17 cellular contexts compared by ENCODE assay signal in genomic region chr6:24052632-24053031, GRCh38.
A peak's percentile ranks its signal among the peaks of the same experiment; 100 is the strongest.
DNase-seq lines count a peak whose midpoint lies in the region; TF ChIP-seq lines count a peak whose summit lies in the region.
"Had no signal": no experiment of that assay in that cellular context is flagged by ENCODE, and none has a peak within 500 bp of the region (broad histone marks: within the 10 kb centered on the region; RNA-seq: fewer than 3 reads in every experiment).

No MANE protein-coding gene starts in this region.

- DNase-seq in Calu3: peak; percentile 15
- DNase-seq in NCI-H69 (lab: John Stamatoyannopoulos, UW): peak; percentile 41
- DNase-seq in globus pallidus (ENCODE audit: low spot score): peak; percentile 11
- DNase-seq in retina: peak; percentile 21
- no peak for DNase-seq in stimulated activated CD8-positive, alpha-beta memory T cell treated with anti-CD3 and anti-CD28 coated beads, Interleukin-4, amount 100 ng/mL, for 48 hours
- DNase-seq in iPS-NIHi7 (ENCODE audit: extremely low spot score): no peak
- DNase-seq in stimulated activated naive CD4-positive, alpha-beta T cell treated with Interleukin-2 at 50 U/mL for 16 hours (lab: John Stamatoyannopoulos, UW): no peak
- DNase-seq: CD4-positive, CD25-positive, alpha-beta regulatory T cell; DMS53; H7; NCI-H1048; NCI-H146; NCI-H2081 treated with DMSO at 0.1 percent for 48 hours; NCI-H226; NCI-H524 treated with DMSO at 0.1 percent for 48 hours; SHP77 had no signal

- no peaks in the 10 kb centered on the region for H3K27me3 Mint-ChIP-seq in Calu3 (ENCODE audit: unreplicated experiment)
- H3K27me3 Mint-ChIP-seq: B cell; CD4-positive, CD25-positive, alpha-beta regulatory T cell had no signal

- H3K4me1 Mint-ChIP-seq in Calu3 (ENCODE audit: low read depth, unreplicated experiment): no peaks in the 10 kb centered on the region
- H3K4me1 Mint-ChIP-seq: B cell; CD4-positive, CD25-positive, alpha-beta regulatory T cell had no signal

- H3K36me3 Mint-ChIP-seq in Calu3 (ENCODE audit: insufficient read depth, unreplicated experiment): no peaks in the 10 kb centered on the region
- H3K36me3 Mint-ChIP-seq: CD4-positive, CD25-positive, alpha-beta regulatory T cell had no signal

- no peak overlapping the region for H3K4me3 Mint-ChIP-seq in Calu3 (ENCODE audit: low read depth, unreplicated experiment)
- H3K4me3 Mint-ChIP-seq: B cell; CD4-positive, CD25-positive, alpha-beta regulatory T cell had no signal

- H3K27ac Mint-ChIP-seq in Calu3 (ENCODE audit: unreplicated experiment): no peak overlapping the region
- H3K27ac Mint-ChIP-seq: B cell; CD4-positive, CD25-positive, alpha-beta regulatory T cell had no signal

- BruUV-seq in Calu3 (replicated peaks; lab: Mats Ljungman, UMichigan): no TSS peak

- CTCF ChIA-PET in Calu3 (lab: Charles Lee): no interaction called here

- intact Hi-C loops in Calu3 (cut with micrococcal nuclease; ENCODE audit: unreplicated experiment): no loop called here

- H3K9me3 Mint-ChIP-seq in Calu3 (ENCODE audit: low read depth, unreplicated experiment): no peaks in the 10 kb centered on the region

- no peak for TF ChIP-seq CTCF in Calu3 (IDR thresholded peaks at IDR 0.05; ENCODE audit: unreplicated experiment)

Comparison
In these comparisons a context has a peak if more than half of its experiments do, and no peak if none do; other contexts are left out.
1. DNase-seq: peak in Calu3 (single experiment), NCI-H69 (single experiment), globus pallidus (single experiment) and retina (single experiment); none in stimulated activated CD8-positive, alpha-beta memory T cell treated with anti-CD3 and anti-CD28 coated beads, Interleukin-4, amount 100 ng/mL, for 48 hours (single experiment), iPS-NIHi7 (single experiment) and stimulated activated naive CD4-positive, alpha-beta T cell treated with Interleukin-2 at 50 U/mL for 16 hours (single experiment).